Comparison of ENCODE assay signal across 8 cellular contexts in the genomic region with DNA sequence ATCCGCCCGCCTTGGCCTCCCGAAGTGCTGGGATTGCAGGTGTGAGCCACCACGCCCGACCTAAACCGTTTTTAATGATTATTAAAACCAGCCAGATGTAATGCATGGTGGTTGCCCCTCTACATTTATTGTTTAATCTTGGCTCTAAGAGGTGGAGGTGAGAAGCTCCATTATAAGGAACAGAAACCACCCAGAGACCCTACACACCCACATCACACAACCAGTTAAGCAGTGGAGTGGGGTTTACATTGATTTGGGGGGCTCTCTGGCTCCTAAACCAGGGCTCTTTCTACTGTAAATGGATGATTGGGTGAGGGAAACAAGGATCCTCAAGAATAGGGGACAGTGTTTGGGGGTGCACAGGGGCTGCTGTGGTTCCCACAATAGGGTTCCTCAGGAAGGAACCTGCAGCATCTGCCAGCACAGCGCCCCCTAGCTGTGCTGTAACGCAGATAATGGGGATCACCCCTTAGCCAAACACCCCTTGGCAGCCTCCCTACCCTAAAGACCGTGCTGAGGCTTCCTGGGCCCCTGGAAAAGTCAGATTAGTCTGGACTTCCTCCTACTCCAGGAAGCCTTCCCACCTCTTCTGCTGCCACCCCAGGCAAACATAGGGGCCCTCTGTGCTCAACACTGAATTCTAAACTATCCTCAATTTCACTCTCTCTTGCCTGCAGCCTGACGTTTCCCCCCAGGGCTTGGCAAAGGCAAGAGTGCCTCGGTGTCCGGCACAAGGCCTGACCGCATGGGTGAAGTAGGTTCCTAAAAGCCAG. TPM values are rescaled to one million over a fixed set of nuclear protein-coding genes. Genes with fewer than 3 reads are reported as not detected.
A peak's percentile ranks its signal among the peaks of the same experiment; 100 is the strongest.
DNase-seq lines count a peak whose midpoint lies in the region; ATAC-seq and TF ChIP-seq lines count a peak whose summit lies in the region.

No MANE protein-coding gene starts in this region.

- H3K27me3 ChIP-seq in HL-60 (ENCODE audit: insufficient read depth, poor library complexity, severe bottlenecking) (no peaks in the 10 kb centered on the region), colonic mucosa (no peaks in the 10 kb centered on the region), mucosa of stomach (ENCODE audit: control insufficient read depth, insufficient read depth, low read length) (no peaks in the 10 kb centered on the region)

- H3K36me3 ChIP-seq in colonic mucosa = peaks cover 1% of the 10 kb centered on the region
- H3K36me3 ChIP-seq in mucosa of stomach (ENCODE audit: control insufficient read depth, insufficient read depth, low read length) = peaks cover 5% of the 10 kb centered on the region

- H3K9ac ChIP-seq in colonic mucosa (ENCODE audit: low read depth in 2 of 2, low read length in 2 of 2) = peak overlapping the region; percentile 57 to 78
- peak overlapping the region; percentile 7 for H3K9ac ChIP-seq in mucosa of stomach (ENCODE audit: low read length)

- peak; percentile 88 for TF ChIP-seq CTCF in HL-60 (IDR thresholded peaks at IDR 0.05; ENCODE audit: insufficient read depth, low read length)
- TF ChIP-seq CTCF in colonic mucosa (IDR thresholded peaks at IDR 0.05) = peak; percentile 79

- H3K9me3 ChIP-seq in colonic mucosa (no peaks in the 10 kb centered on the region), mucosa of stomach (ENCODE audit: control insufficient read depth, low read length) (no peaks in the 10 kb centered on the region)

- H3K4me3 ChIP-seq in HL-60 (replicated peaks; ENCODE audit: insufficient read depth, low read length) (no peak overlapping the region), colonic mucosa (no peak overlapping the region), mucosa of stomach (ENCODE audit: low read length) (peak overlapping the region; percentile 17)

- ATAC-seq in HG03097 (IDR thresholded peaks at IDR 0.05; ENCODE audit: low FRiP score, unreplicated experiment) (no peak), GM18502 (IDR thresholded peaks at IDR 0.05; ENCODE audit: poor library complexity, unreplicated experiment) (no peak)

- H3K4me1 ChIP-seq in colonic mucosa (peaks cover 35% of the 10 kb centered on the region), mucosa of stomach (ENCODE audit: control insufficient read depth, insufficient read depth, low read length) (peaks cover 70% of the 10 kb centered on the region)

- no peak overlapping the region for H3K27ac ChIP-seq in HL-60 (replicated peaks)
- H3K27ac ChIP-seq in colonic mucosa = peak overlapping the region; percentile 99
- peak overlapping the region; percentile 67 for H3K27ac ChIP-seq in substantia nigra (ENCODE audit: low read depth, low read length, poor library complexity, severe bottlenecking)

- intact Hi-C loops in colonic mucosa (cut with DNase I) = no loop called here

- DNase-seq in AML-193 (lab: John Stamatoyannopoulos, UW) (peak; percentile 36 to 61), HL-60 (ENCODE audit: low read depth in 1 of 2, low spot score in 1 of 2) (peak; percentile 54 to 70), colonic mucosa (no peak), substantia nigra (lab: John Stamatoyannopoulos, UW) (peak in 24 of 49 donors; percentile 7 to 60 (median 37))
- peak; percentile 35 to 47 for DNase-seq in activated CD4-positive, alpha-beta T cell treated with anti-CD3 and anti-CD28 coated beads for 24 hours (ENCODE audit: low read depth in 2 of 2)

RNA-seq across cellular contexts. Expression of a gene that starts 2.4 kb away (rescaled TPM):
- total RNA-seq in colonic mucosa = 100 to 1,000 TPM; 217 to 259 TPM

RNA-seq across cellular contexts. Expression of a gene that starts 2.6 kb away (rescaled TPM):
- 100 to 1,000 TPM; 410 to 474 TPM for total RNA-seq in colonic mucosa

RNA-seq across cellular contexts. Expression of a gene that starts 29.6 kb away (rescaled TPM):
- 10 to 100 TPM; 25.4 to 39.9 TPM for total RNA-seq in colonic mucosa
